In genomic region chr21:44962481-44962966, GRCh38 we compare ENCODE assay signal across 8 cellular contexts. TPM values are rescaled to one million over a fixed set of nuclear protein-coding genes. Genes with fewer than 3 reads are reported as not detected.
DNase-seq lines count a peak whose midpoint lies in the region; FAIRE-seq and TF ChIP-seq lines count a peak whose summit lies in the region.

No MANE protein-coding gene starts in this region.

- FAIRE-seq in bronchial epithelial cell (lab: Jason Lieb, UNC), result no peak

- no peak for TF ChIP-seq CTCF in bronchial epithelial cell (IDR thresholded peaks at IDR 0.05; ENCODE audit: insufficient read depth, low read length, severe bottlenecking)

- no peaks in the 10 kb centered on the region for H3K27me3 ChIP-seq in bronchial epithelial cell (ENCODE audit: control insufficient read depth, insufficient read depth, low read length)

- no peak overlapping the region for H3K4me3 ChIP-seq in bronchial epithelial cell (ENCODE audit: low read depth, low read length)

- DNase-seq in H4 (ENCODE audit: low spot score) (peak; percentile 50), bronchial epithelial cell (ENCODE audit: low read depth) (peak; percentile 71), hepatic stellate cell (ENCODE audit: low spot score) (peak; percentile 95), smooth muscle cell of the brain vasculature (ENCODE audit: low read depth, low spot score) (peak; percentile 80), NCI-H2171 (lab: John Stamatoyannopoulos, UW) (no peak), mesenteric fat pad (ENCODE audit: low spot score) (no peak), DMS153 (lab: John Stamatoyannopoulos, UW) (no peak), KG1 (lab: John Stamatoyannopoulos, UW) (no peak)

- H3K36me3 ChIP-seq in bronchial epithelial cell (ENCODE audit: control insufficient read depth, insufficient read depth, low read length), result peaks cover 17% of the 10 kb centered on the region

RNA-seq across cellular contexts. Expression of gene SLX9, which starts 22.7 kb away (rescaled TPM):
- 14.9 and 21.7 TPM in 2 replicates for total RNA-seq in H4 (2014; rRNA removed; shearing (Covaris generic))
- 32.0 and 34.0 TPM in 2 replicates for total RNA-seq in bronchial epithelial cell
- total RNA-seq in mesenteric fat pad, result 31.8 TPM

RNA-seq across cellular contexts. Expression of gene ITGB2, which starts 41.8 kb away (rescaled TPM):
- total RNA-seq in H4 (2014; rRNA removed; shearing (Covaris generic)), result 0.91 and 1.9 TPM in 2 replicates
- total RNA-seq in bronchial epithelial cell, result 0.26 and 1.1 TPM in 2 replicates
- total RNA-seq in mesenteric fat pad, result 131 TPM

Comparison
In these comparisons a context has a peak if more than half of its experiments do, and no peak if none do; other contexts are left out.
1. DNase-seq: peak in H4 (single experiment), bronchial epithelial cell (single experiment), hepatic stellate cell (single experiment) and smooth muscle cell of the brain vasculature (single experiment); none in NCI-H2171 (single experiment), mesenteric fat pad (single experiment), DMS153 (single experiment) and KG1 (single experiment).
2. RNA of gene ITGB2, which starts 41.8 kb away (total RNA-seq): 131 TPM in mesenteric fat pad (single experiment); 0.26 to 1.1 TPM in bronchial epithelial cell and 0.91 to 1.9 TPM in H4; every median in the first group is over 10 times any median in the second.